ENCODE assay signal across 8 cellular contexts in genomic region chr1:168470821-168471473, GRCh38.
DNase-seq lines count a peak whose midpoint lies in the region; ATAC-seq and TF ChIP-seq lines count a peak whose summit lies in the region.

No MANE protein-coding gene starts in this region.

- H3K4me3 ChIP-seq in GM23338 (no peak overlapping the region), psoas muscle (no peak overlapping the region)

- no peaks in the 10 kb centered on the region for H3K79me2 ChIP-seq in GM23338 (replicated peaks; ENCODE audit: insufficient read depth)

- H3K9me3 ChIP-seq in psoas muscle = no peaks in the 10 kb centered on the region

- H3K27me3 Mint-ChIP-seq in GM23338 (ENCODE audit: insufficient read depth, low read depth, poor library complexity) = peaks cover 6% of the 10 kb centered on the region
- no peaks in the 10 kb centered on the region for H3K27me3 Mint-ChIP-seq in effector memory CD8-positive, alpha-beta T cell

- H3K4me2 ChIP-seq in GM23338 = no peak overlapping the region

- H3K9me2 ChIP-seq in GM23338 (ENCODE audit: insufficient read depth) = peaks cover 7% of the 10 kb centered on the region; the same call in 1 of the 2 replicates

- no peaks in the 10 kb centered on the region for H4K20me1 ChIP-seq in GM23338 (replicated peaks; ENCODE audit: insufficient read depth)

- TF ChIP-seq CTCF in GM23338 (conservative IDR thresholded peaks at IDR 0.05; ENCODE audit: low read depth in 2 of 2) (no peak), psoas muscle (IDR thresholded peaks at IDR 0.05) (no peak), GM20000 (IDR thresholded peaks at IDR 0.05; ENCODE audit: extremely low read depth, missing control alignments) (no peak)

- no peak for DNase-seq in GM23338 (ENCODE audit: low spot score)
- DNase-seq in NCI-H82 (lab: John Stamatoyannopoulos, UW) = peak; percentile 80
- DNase-seq in effector memory CD8-positive, alpha-beta T cell = no peak
- no peak for DNase-seq in psoas muscle
- no peak for DNase-seq in GM20000 (ENCODE audit: low spot score)
- DNase-seq in Ammon's horn (ENCODE audit: low spot score) = no peak

- H3K27me3 ChIP-seq in GM23338 (ENCODE audit: insufficient read depth) (no peaks in the 10 kb centered on the region), psoas muscle (ENCODE audit: insufficient read depth in 3 of 3, low read length in 2 of 3) (no peaks in the 10 kb centered on the region)

- H3K4me3 Mint-ChIP-seq in GM23338 = no peak overlapping the region
- H3K4me3 Mint-ChIP-seq in effector memory CD8-positive, alpha-beta T cell = no peak overlapping the region

- H3K27ac ChIP-seq in GM23338 (ENCODE audit: low read depth) (peak overlapping the region; percentile 71; the same call in 1 of the 2 replicates), psoas muscle (peak overlapping the region; percentile 47)

- no peak overlapping the region for H2AFZ ChIP-seq in GM23338

- no peaks in the 10 kb centered on the region for H3F3A ChIP-seq in GM23338 (replicated peaks; ENCODE audit: low read depth)

- peaks cover 11% of the 10 kb centered on the region; the same call in 2 of the 3 replicates for H3K4me1 Mint-ChIP-seq in GM23338
- H3K4me1 Mint-ChIP-seq in effector memory CD8-positive, alpha-beta T cell (ENCODE audit: low read depth in 2 of 2) = peaks cover 44 to 62% of the 10 kb centered on the region in 2 donors

- 56 to 67% (median 64%) methylated on average over 2 of the region's 2 CpGs for WGBS in psoas muscle, 3 donors

- peaks cover 24% of the 10 kb centered on the region for H3K9me3 Mint-ChIP-seq in GM23338
- H3K9me3 Mint-ChIP-seq in effector memory CD8-positive, alpha-beta T cell = peaks cover 0 to 4% of the 10 kb centered on the region in 2 donors

- no peak overlapping the region for H3K27ac Mint-ChIP-seq in GM23338
- peak overlapping the region; percentile 8 to 91 for H3K27ac Mint-ChIP-seq in effector memory CD8-positive, alpha-beta T cell

- intact Hi-C loops in psoas muscle (cut with DNase I) = no loop called here

- ATAC-seq in GM23338 (no peak; the same call in 2 of the 3 replicates), psoas muscle (peak in 3 of 4 donors; percentile 22 to 49 (median 34)), GM18498 (IDR thresholded peaks at IDR 0.05; ENCODE audit: unreplicated experiment) (no peak), GM18909 (IDR thresholded peaks at IDR 0.05; ENCODE audit: poor library complexity, unreplicated experiment) (no peak)
- no peak for ATAC-seq in effector memory CD8-positive, alpha-beta T cell (replicated peaks)

- no peaks in the 10 kb centered on the region; the same call in 1 of the 2 replicates for H3K36me3 ChIP-seq in GM23338 (ENCODE audit: insufficient read depth)
- H3K36me3 ChIP-seq in psoas muscle (ENCODE audit: insufficient read depth in 1 of 2, low read depth in 1 of 2) = no peaks in the 10 kb centered on the region

- peaks cover 16% of the 10 kb centered on the region for H3K36me3 Mint-ChIP-seq in GM23338 (ENCODE audit: low read depth)
- no peaks in the 10 kb centered on the region for H3K36me3 Mint-ChIP-seq in effector memory CD8-positive, alpha-beta T cell (ENCODE audit: insufficient read depth)

- 0 out of 2 replicates have a peak, but pooled peaks cover 5% of the 10 kb centered on the region for H3K4me1 ChIP-seq in GM23338 (ENCODE audit: insufficient read depth)
- peaks cover 40% of the 10 kb centered on the region for H3K4me1 ChIP-seq in psoas muscle

TF ChIP-seq in GM23338, 12 proteins besides CTCF, POLR2A, EP300 and RAD21:
- TF ChIP-seq ZNF114 (CRISPR knock-in tag; IDR thresholded peaks at IDR 0.05) (no peak), EZH2 (IDR thresholded peaks at IDR 0.05; ENCODE audit: low read depth, unreplicated experiment) (no peak), POLR2AphosphoS5 (IDR thresholded peaks at IDR 0.05; ENCODE audit: low read depth) (no peak), STAT1 (IDR thresholded peaks at IDR 0.05; ENCODE audit: unreplicated experiment) (no peak), ZNF331 (CRISPR knock-in tag; IDR thresholded peaks at IDR 0.05; ENCODE audit: low read depth) (no peak), CREB1 (CRISPR knock-in tag; IDR thresholded peaks at IDR 0.05; ENCODE audit: low read depth) (no peak)

Comparison
In these comparisons a context has a peak if more than half of its experiments do, and no peak if none do; other contexts are left out.
1. ATAC-seq: peak in psoas muscle (3 of 4); none in GM23338 (single experiment), effector memory CD8-positive, alpha-beta T cell (single experiment), GM18498 (single experiment) and GM18909 (single experiment).